ENCODE assay signal across 9 cellular contexts in the genomic region with DNA sequence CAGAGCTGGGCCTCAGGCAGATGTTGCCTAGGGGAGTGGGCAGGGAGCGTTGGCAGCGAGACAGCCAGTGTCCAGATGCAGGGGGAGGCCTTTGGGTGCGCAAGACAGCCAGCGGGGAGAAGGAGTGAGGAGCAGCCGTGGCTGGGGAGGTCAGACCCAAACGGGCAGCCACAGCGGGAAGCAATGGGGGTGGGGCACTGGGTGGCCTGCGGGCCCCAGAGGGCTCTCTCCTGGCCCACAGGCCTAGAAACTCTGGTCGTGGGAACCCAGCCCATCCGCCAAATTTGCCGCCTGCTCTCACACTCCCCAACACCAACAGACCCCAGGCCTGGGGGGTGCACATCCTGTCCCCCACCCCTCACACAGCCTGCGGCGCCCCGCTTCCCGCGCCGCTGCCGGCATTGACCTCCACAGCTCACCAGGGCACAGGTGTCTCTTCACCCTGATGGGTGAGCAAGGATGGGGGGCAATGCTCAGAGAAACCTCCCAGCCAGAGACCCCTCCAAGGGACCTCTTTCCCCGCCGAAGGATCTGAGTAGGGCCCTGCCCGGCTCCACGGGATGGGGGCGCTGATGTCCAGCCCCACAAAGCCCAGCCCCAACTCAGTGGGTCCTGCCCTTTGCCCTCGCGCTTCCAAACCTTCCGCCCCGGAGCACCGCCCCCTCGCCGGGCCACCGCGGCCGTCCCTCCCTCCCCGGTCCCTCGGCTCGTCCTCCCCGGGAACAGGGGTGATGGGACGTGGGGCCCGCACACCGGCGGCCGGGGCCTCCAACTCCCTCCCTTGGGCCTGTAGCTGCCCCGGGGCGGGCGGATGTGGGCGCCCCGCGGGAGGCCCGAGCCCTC. TPM values are rescaled to one million over a fixed set of nuclear protein-coding genes. Genes with fewer than 3 reads are reported as not detected.
A peak's percentile ranks its signal among the peaks of the same experiment; 100 is the strongest.
DNase-seq lines count a peak whose midpoint lies in the region; ATAC-seq, FAIRE-seq and TF ChIP-seq lines count a peak whose summit lies in the region.
"Had no signal": no experiment of that assay in that cellular context is flagged by ENCODE, and none has a peak within 500 bp of the region (broad histone marks: within the 10 kb centered on the region; RNA-seq: fewer than 3 reads in every experiment).

No MANE protein-coding gene starts in this region.

- CTCF ChIA-PET in CD8-positive, alpha-beta T cell (lab: Charles Lee): interaction anchor here (1.1 to 7.1 kb wide), 7 partner anchors 11 to 76 kb away, joined by 3 to 162 read pairs (median 17); no protein-coding TSS in a partner anchor

- intact Hi-C loops in CD8-positive, alpha-beta T cell (cut with DNase I, micrococcal nuclease): loop anchor here (10.0 kb wide), 4 partner anchors 286 to 1444 kb away; partner anchors contain the start of genes SENP1 (in 1 of the 2) and SLC38A2 (in 1 of the 2)

- H3K4me3 Mint-ChIP-seq in CD8-positive, alpha-beta T cell: peak overlapping the region; percentile 95

- H3K27me3 Mint-ChIP-seq in CD8-positive, alpha-beta T cell (ENCODE audit: low read depth): no peaks in the 10 kb centered on the region

- H3K27ac ChIP-seq in CD8-positive, alpha-beta T cell (ENCODE audit: low read depth, low read length): peak overlapping the region; percentile 60

- no peaks in the 10 kb centered on the region for H3K36me3 ChIP-seq in CD8-positive, alpha-beta T cell (ENCODE audit: insufficient read depth, low read length)

- H3K9me3 ChIP-seq in CD8-positive, alpha-beta T cell (ENCODE audit: low read length): no peaks in the 10 kb centered on the region

- no peak for FAIRE-seq in frontal cortex (lab: Jason Lieb, UNC)
- FAIRE-seq: TTC549 had no signal

- H3K4me1 Mint-ChIP-seq in CD8-positive, alpha-beta T cell (ENCODE audit: low read depth): peaks cover 87% of the 10 kb centered on the region

- H3K36me3 Mint-ChIP-seq in CD8-positive, alpha-beta T cell: peaks cover 15% of the 10 kb centered on the region

- H3K27ac Mint-ChIP-seq in CD8-positive, alpha-beta T cell: peak overlapping the region; percentile 95

- H3K9me3 Mint-ChIP-seq in CD8-positive, alpha-beta T cell: no peaks in the 10 kb centered on the region

- no peak for TF ChIP-seq CTCF in CD8-positive, alpha-beta T cell (IDR thresholded peaks at IDR 0.05)

- H3K27me3 ChIP-seq in CD8-positive, alpha-beta T cell (ENCODE audit: insufficient read depth, low read length): no peaks in the 10 kb centered on the region

- POLR2A ChIA-PET in CD8-positive, alpha-beta T cell (lab: Charles Lee): interaction anchor here (0.9 to 7.1 kb wide), 5 partner anchors 10 to 603 kb away, joined by 3 to 87 read pairs (median 5); no protein-coding TSS in a partner anchor

- ATAC-seq in CD8-positive, alpha-beta T cell: peak; percentile 13
- ATAC-seq in GM21723 (IDR thresholded peaks at IDR 0.05; ENCODE audit: unreplicated experiment): peak; percentile 54

- DNase-seq in CD8-positive, alpha-beta T cell: peak in 5 of 7 experiments; percentile 31 to 68 (median 44)
- DNase-seq in NAMALWA (ENCODE audit: low spot score) (peak; percentile 34), activated gamma-delta T cell (lab: John Stamatoyannopoulos, UW) (peak; percentile 32), frontal cortex (ENCODE audit: low spot score in 2 of 2) (peak; percentile 76 to 77), nucleus accumbens (lab: John Stamatoyannopoulos, UW) (peak in 41 of 56 donors; percentile 20 to 71 (median 49)), OCI-M2 (lab: John Stamatoyannopoulos, UW; ENCODE audit: unreplicated experiment) (no peak), amniotic stem cell (lab: John Stamatoyannopoulos, UW) (no peak)

- peaks cover 80% of the 10 kb centered on the region for H3K4me1 ChIP-seq in CD8-positive, alpha-beta T cell (ENCODE audit: insufficient read depth, low read length)

- peak overlapping the region; percentile 78 for H3K4me3 ChIP-seq in CD8-positive, alpha-beta T cell (ENCODE audit: low read depth, low read length)

RNA-seq across cellular contexts. Expression of gene HDAC7, which starts 0.8 kb away (rescaled TPM):
- total RNA-seq in CD8-positive, alpha-beta T cell: 10 to 100 TPM; 87.3 to 91.4 TPM
- total RNA-seq in frontal cortex: 4.9 TPM

RNA-seq across cellular contexts. Expression of gene SLC48A1, which starts 45.9 kb away (rescaled TPM):
- 1 to 10 TPM; 4.3 to 5.5 TPM for total RNA-seq in CD8-positive, alpha-beta T cell
- 8.6 TPM for total RNA-seq in frontal cortex

Comparison
In these comparisons a context has a peak if more than half of its experiments do, and no peak if none do; other contexts are left out.
1. DNase-seq: peak in CD8-positive, alpha-beta T cell (5 of 7), NAMALWA (single experiment), activated gamma-delta T cell (single experiment), frontal cortex (2 of 2) and nucleus accumbens (41 of 56); none in OCI-M2 (single experiment) and amniotic stem cell (single experiment).
2. RNA of gene HDAC7, which starts 0.8 kb away (total RNA-seq): 87.3 to 91.4 TPM in CD8-positive, alpha-beta T cell; 4.9 TPM in frontal cortex (single experiment); every median in the first group is over 10 times any median in the second.